Comparison of ENCODE assay signal across 23 cellular contexts in genomic region chr10:44471410-44471809, GRCh38.
"Had no signal": no experiment of that assay in that cellular context is flagged by ENCODE, and none has a peak within 500 bp of the region (broad histone marks: within the 10 kb centered on the region; RNA-seq: fewer than 3 reads in every experiment).

No MANE protein-coding gene starts in this region.

- H3K4me3 ChIP-seq: colonic mucosa, gastrocnemius medialis, heart right ventricle, lung, skin epidermis, stomach, thoracic aorta, transverse colon had no signal

- ATAC-seq: gastrocnemius medialis, heart right ventricle, left colon, left ventricle myocardium superior, sciatic nerve had no signal

- H3K36me3 Mint-ChIP-seq: immature natural killer cell; natural killer cell treated with Interleukin-12 subunit alpha and Interleukin-12 subunit beta and Interleukin-15 and Interleukin-18, amount 100 ng/mL, for 72 hours had no signal

- H3K4me3 Mint-ChIP-seq: endodermal cell; immature natural killer cell; natural killer cell treated with Interleukin-12 subunit alpha and Interleukin-12 subunit beta and Interleukin-15 and Interleukin-18, amount 100 ng/mL, for 72 hours had no signal

- H3K4me1 Mint-ChIP-seq: endodermal cell, immature natural killer cell had no signal

- DNase-seq: colonic mucosa; dermis blood vessel endothelial cell; effector CD4-positive, alpha-beta T cell; endodermal cell; erythroblast; gastrocnemius medialis; heart right ventricle; hypothalamus; immature natural killer cell; left colon; left ventricle myocardium superior; mesenchymal stem cell; midbrain; stimulated activated CD4-positive, alpha-beta T cell treated with anti-CD3 and anti-CD28 coated beads, Interleukin-2, amount 100 ng/mL, for 24 hours; stimulated activated naive CD4-positive, alpha-beta T cell; stomach; substantia nigra; transverse colon had no signal

- H3K9me3 Mint-ChIP-seq: endodermal cell; immature natural killer cell; natural killer cell treated with Interleukin-12 subunit alpha and Interleukin-12 subunit beta and Interleukin-15 and Interleukin-18, amount 100 ng/mL, for 72 hours had no signal

- H3K27ac Mint-ChIP-seq: endodermal cell; immature natural killer cell; natural killer cell treated with Interleukin-12 subunit alpha and Interleukin-12 subunit beta and Interleukin-15 and Interleukin-18, amount 100 ng/mL, for 72 hours had no signal
